Comparison of ENCODE assay signal across 25 cellular contexts in genomic region chr1:53539226-53539625, GRCh38.
"Had no signal": no experiment of that assay in that cellular context is flagged by ENCODE, and none has a peak within 500 bp of the region (broad histone marks: within the 10 kb centered on the region; RNA-seq: fewer than 3 reads in every experiment).

No MANE protein-coding gene starts in this region.

- H3K36me3 ChIP-seq: brain microvascular endothelial cell had no signal

- FAIRE-seq: astrocyte, TTC549 had no signal

- ATAC-seq: activated CD8-positive, alpha-beta memory T cell treated with anti-CD3 and anti-CD28 coated beads, Interleukin-2, amount 10 ng/mL, durations not matched to agents 7 days and 5 days; T-helper 17 cell had no signal

- H3K27me3 ChIP-seq: brain microvascular endothelial cell had no signal

- H3K9me3 Mint-ChIP-seq: activated B cell treated with CpG ODN at 0.5 μM for 24 hours; activated CD4-positive, alpha-beta T cell treated with anti-CD3 and anti-CD28 coated beads, Interleukin-2, amount 10 ng/mL, durations not matched to agents 24 days and 14 days; activated naive CD4-positive, alpha-beta T cell treated with anti-CD3 and anti-CD28 coated beads, Interleukin-2, amount 50 U/mL, for 24 hours; activated T-cell treated with anti-CD3 and anti-CD28 coated beads, Interleukin-2, amount 50 U/mL, for 24 hours; activated T-helper 1 cell treated with anti-CD3 and anti-CD28 coated beads, Interleukin-12 subunit alpha, Interleukin-12 subunit beta, Interleukin-2, Interleukin-4 antibody, amounts not matched to agents 30 ng/mL and 10 ng/mL and 1 ng/mL, durations not matched to agents 14 hours and 24 hours and 36 hours had no signal

- H3K36me3 Mint-ChIP-seq: activated CD8-positive, alpha-beta memory T cell treated with anti-CD3 and anti-CD28 coated beads, Interleukin-2, amount 10 ng/mL, durations not matched to agents 7 days and 5 days; activated naive CD4-positive, alpha-beta T cell treated with anti-CD3 and anti-CD28 coated beads, Interleukin-2, amount 50 U/mL, for 24 hours had no signal

- H3K4me1 Mint-ChIP-seq: activated B cell treated with CpG ODN at 0.5 μM for 24 hours; activated CD4-positive, alpha-beta T cell treated with anti-CD3 and anti-CD28 coated beads, Interleukin-2, amount 10 ng/mL, durations not matched to agents 24 days and 14 days; activated CD8-positive, alpha-beta memory T cell treated with anti-CD3 and anti-CD28 coated beads, Interleukin-2, amount 10 ng/mL, durations not matched to agents 7 days and 5 days; activated naive CD4-positive, alpha-beta T cell treated with anti-CD3 and anti-CD28 coated beads, Interleukin-2, amount 50 U/mL, for 24 hours had no signal

- DNase-seq: activated B cell treated with CpG ODN at 0.5 μM for 24 hours; activated CD4-positive, alpha-beta T cell treated with anti-CD3 and anti-CD28 coated beads for 1 hour; activated CD4-positive, alpha-beta T cell treated with anti-CD3 and anti-CD28 coated beads, Interleukin-2, amount 10 ng/mL, durations not matched to agents 24 days and 14 days; activated CD4-positive, alpha-beta T cell treated with anti-CD3 and anti-CD28 coated beads, Interleukin-2, amount 50 U/mL, for 48 hours; activated CD8-positive, alpha-beta memory T cell treated with anti-CD3 and anti-CD28 coated beads, Interleukin-2, amount 10 ng/mL, durations not matched to agents 7 days and 5 days; activated effector memory CD4-positive, alpha-beta T cell treated with Interleukin-2 at 50 U/mL for 16 hours; activated naive CD4-positive, alpha-beta T cell; activated T-cell treated with anti-CD3 and anti-CD28 coated beads, Interleukin-2, amount 50 U/mL, for 24 hours; amygdala; brain microvascular endothelial cell; caudate nucleus; NCI-H1048; NCI-H146; NCI-H187 treated with DMSO at 0.1 percent for 48 hours; NCI-H2081 treated with DMSO at 0.1 percent for 48 hours; NCI-H446; NCI-H524; PC-9; SHP77 treated with DMSO at 0.1 percent for 48 hours; T-helper 17 cell; T-helper 9 cell had no signal

- H3K27ac ChIP-seq: brain microvascular endothelial cell, PC-9 had no signal

- H3K4me3 ChIP-seq: PC-9 had no signal

- H3K27ac Mint-ChIP-seq: activated B cell treated with CpG ODN at 0.5 μM for 24 hours; activated CD4-positive, alpha-beta T cell treated with anti-CD3 and anti-CD28 coated beads, Interleukin-2, amount 10 ng/mL, durations not matched to agents 24 days and 14 days; activated CD8-positive, alpha-beta memory T cell treated with anti-CD3 and anti-CD28 coated beads, Interleukin-2, amount 10 ng/mL, durations not matched to agents 7 days and 5 days; activated naive CD4-positive, alpha-beta T cell treated with anti-CD3 and anti-CD28 coated beads, Interleukin-2, amount 50 U/mL, for 24 hours; activated T-cell treated with anti-CD3 and anti-CD28 coated beads, Interleukin-2, amount 50 U/mL, for 24 hours; activated T-helper 1 cell treated with anti-CD3 and anti-CD28 coated beads, Interleukin-12 subunit alpha, Interleukin-12 subunit beta, Interleukin-2, Interleukin-4 antibody, amounts not matched to agents 30 ng/mL and 10 ng/mL and 1 ng/mL, durations not matched to agents 14 hours and 24 hours and 36 hours; T-helper 17 cell had no signal

- H3K4me3 Mint-ChIP-seq: activated B cell treated with CpG ODN at 0.5 μM for 24 hours; activated CD4-positive, alpha-beta T cell treated with anti-CD3 and anti-CD28 coated beads, Interleukin-2, amount 10 ng/mL, durations not matched to agents 24 days and 14 days; activated CD8-positive, alpha-beta memory T cell treated with anti-CD3 and anti-CD28 coated beads, Interleukin-2, amount 10 ng/mL, durations not matched to agents 7 days and 5 days; activated naive CD4-positive, alpha-beta T cell treated with anti-CD3 and anti-CD28 coated beads, Interleukin-2, amount 50 U/mL, for 24 hours; activated T-cell treated with anti-CD3 and anti-CD28 coated beads, Interleukin-2, amount 50 U/mL, for 24 hours; activated T-helper 1 cell treated with anti-CD3 and anti-CD28 coated beads, Interleukin-12 subunit alpha, Interleukin-12 subunit beta, Interleukin-2, Interleukin-4 antibody, amounts not matched to agents 30 ng/mL and 10 ng/mL and 1 ng/mL, durations not matched to agents 14 hours and 24 hours and 36 hours; T-helper 17 cell had no signal

- H3K27me3 Mint-ChIP-seq: activated B cell treated with CpG ODN at 0.5 μM for 24 hours; activated CD4-positive, alpha-beta T cell treated with anti-CD3 and anti-CD28 coated beads, Interleukin-2, amount 10 ng/mL, durations not matched to agents 24 days and 14 days; activated CD8-positive, alpha-beta memory T cell treated with anti-CD3 and anti-CD28 coated beads, Interleukin-2, amount 10 ng/mL, durations not matched to agents 7 days and 5 days; activated naive CD4-positive, alpha-beta T cell treated with anti-CD3 and anti-CD28 coated beads, Interleukin-2, amount 50 U/mL, for 24 hours had no signal

- H2AFZ ChIP-seq: PC-9 had no signal

- H3K4me2 ChIP-seq: PC-9 had no signal
